29 cellular contexts compared by ENCODE assay signal in genomic region chr14:94558842-94559241, GRCh38. TPM values are rescaled to one million over a fixed set of nuclear protein-coding genes. Genes with fewer than 3 reads are reported as not detected.
"Had no signal": no experiment of that assay in that cellular context is flagged by ENCODE, and none has a peak within 500 bp of the region (broad histone marks: within the 10 kb centered on the region; RNA-seq: fewer than 3 reads in every experiment).

No MANE protein-coding gene starts in this region.

- H3K9me3 Mint-ChIP-seq: activated naive CD4-positive, alpha-beta T cell treated with anti-CD3 and anti-CD28 coated beads, Interleukin-2, amount 50 U/mL, for 24 hours; activated T-helper 1 cell treated with anti-CD3 and anti-CD28 coated beads, Interleukin-12 subunit alpha, Interleukin-12 subunit beta, Interleukin-2, Interleukin-4 antibody, amounts not matched to agents 30 ng/mL and 10 ng/mL and 1 ng/mL, durations not matched to agents 14 hours and 24 hours and 36 hours; central memory CD8-positive, alpha-beta T cell had no signal

- ATAC-seq: activated CD8-positive, alpha-beta T cell treated with anti-CD3 and anti-CD28 coated beads, Interleukin-2, amount 10 ng/mL, durations not matched to agents 7 days and 5 days; T-cell had no signal

- H3K4me1 Mint-ChIP-seq: activated naive CD4-positive, alpha-beta T cell treated with anti-CD3 and anti-CD28 coated beads, Interleukin-2, amount 50 U/mL, for 24 hours; central memory CD8-positive, alpha-beta T cell; T-cell had no signal

- H3K4me3 ChIP-seq: SK-N-MC had no signal

- H3K4me2 ChIP-seq: KMS-11 had no signal

- DNase-seq: activated CD4-positive, alpha-beta T cell treated with anti-CD3 and anti-CD28 coated beads for 4 hours; activated CD8-positive, alpha-beta T cell treated with anti-CD3 and anti-CD28 coated beads, Interleukin-2, amount 10 ng/mL, durations not matched to agents 7 days and 5 days; activated effector memory CD4-positive, alpha-beta T cell treated with Interleukin-2 at 50 U/mL for 16 hours; activated naive CD4-positive, alpha-beta T cell; activated T-cell treated with anti-CD3 and anti-CD28 coated beads, Interleukin-2, amount 50 U/mL, for 24 hours; aorta; NCI-H1092 treated with DMSO at 0.1 percent for 48 hours; NCI-H1417 treated with DMSO at 0.1 percent for 48 hours; NCI-H1694; NCI-H2029; NCI-H2107; NCI-H2171 treated with DMSO at 0.1 percent for 48 hours; NCI-H226; NCI-H526; NCI-H774; T-cell had no signal

- H3K4me3 Mint-ChIP-seq: activated CD8-positive, alpha-beta T cell treated with anti-CD3 and anti-CD28 coated beads, Interleukin-2, amount 10 ng/mL, durations not matched to agents 7 days and 5 days; activated naive CD4-positive, alpha-beta T cell treated with anti-CD3 and anti-CD28 coated beads, Interleukin-2, amount 50 U/mL, for 24 hours; activated T-cell treated with anti-CD3 and anti-CD28 coated beads, Interleukin-2, amount 50 U/mL, for 24 hours; activated T-helper 1 cell treated with anti-CD3 and anti-CD28 coated beads, Interleukin-12 subunit alpha, Interleukin-12 subunit beta, Interleukin-2, Interleukin-4 antibody, amounts not matched to agents 30 ng/mL and 10 ng/mL and 1 ng/mL, durations not matched to agents 14 hours and 24 hours and 36 hours; central memory CD8-positive, alpha-beta T cell; T-cell had no signal

- H3K36me3 Mint-ChIP-seq: activated naive CD4-positive, alpha-beta T cell treated with anti-CD3 and anti-CD28 coated beads, Interleukin-2, amount 50 U/mL, for 24 hours; T-cell had no signal

- H3K9ac ChIP-seq: KMS-11 had no signal

- H3K27ac ChIP-seq: KMS-11, SK-N-MC, VCaP had no signal

- H3K27ac Mint-ChIP-seq: activated CD8-positive, alpha-beta T cell treated with anti-CD3 and anti-CD28 coated beads, Interleukin-2, amount 10 ng/mL, durations not matched to agents 7 days and 5 days; activated naive CD4-positive, alpha-beta T cell treated with anti-CD3 and anti-CD28 coated beads, Interleukin-2, amount 50 U/mL, for 24 hours; activated T-cell treated with anti-CD3 and anti-CD28 coated beads, Interleukin-2, amount 50 U/mL, for 24 hours; activated T-helper 1 cell treated with anti-CD3 and anti-CD28 coated beads, Interleukin-12 subunit alpha, Interleukin-12 subunit beta, Interleukin-2, Interleukin-4 antibody, amounts not matched to agents 30 ng/mL and 10 ng/mL and 1 ng/mL, durations not matched to agents 14 hours and 24 hours and 36 hours; T-cell had no signal

RNA-seq across cellular contexts. Expression of gene SERPINA4, which starts 2.4 kb away (rescaled TPM):
- total RNA-seq: activated CD8-positive, alpha-beta T cell treated with anti-CD3 and anti-CD28 coated beads, Interleukin-2, amount 10 ng/mL, durations not matched to agents 7 days and 5 days; activated T-helper 1 cell treated with anti-CD3 and anti-CD28 coated beads, Interleukin-12 subunit alpha, Interleukin-12 subunit beta, Interleukin-2, Interleukin-4 antibody, amounts not matched to agents 30 ng/mL and 10 ng/mL and 1 ng/mL, durations not matched to agents 14 hours and 24 hours and 36 hours; aorta; bronchial epithelial cell; MCF 10A; NCI-H460; OCI-LY7; Right ventricle myocardium inferior; RPMI7951; T-helper 2 cell treated with Interferon-gamma antibody and Interleukin-4, amounts not matched to agents 100 ng/mL and 5 ng/mL, for 36 hours had no signal
- polyA plus RNA-seq: aorta had no signal

RNA-seq across cellular contexts. Expression of gene SERPINA5, which starts 22.4 kb away (rescaled TPM):
- total RNA-seq: activated CD8-positive, alpha-beta T cell treated with anti-CD3 and anti-CD28 coated beads, Interleukin-2, amount 10 ng/mL, durations not matched to agents 7 days and 5 days; activated T-helper 1 cell treated with anti-CD3 and anti-CD28 coated beads, Interleukin-12 subunit alpha, Interleukin-12 subunit beta, Interleukin-2, Interleukin-4 antibody, amounts not matched to agents 30 ng/mL and 10 ng/mL and 1 ng/mL, durations not matched to agents 14 hours and 24 hours and 36 hours; bronchial epithelial cell; OCI-LY7; T-helper 2 cell treated with Interferon-gamma antibody and Interleukin-4, amounts not matched to agents 100 ng/mL and 5 ng/mL, for 36 hours had no signal

RNA-seq across cellular contexts. Expression of gene SERPINA12, which starts 49.6 kb away (rescaled TPM):
- total RNA-seq: activated CD8-positive, alpha-beta T cell treated with anti-CD3 and anti-CD28 coated beads, Interleukin-2, amount 10 ng/mL, durations not matched to agents 7 days and 5 days; activated T-helper 1 cell treated with anti-CD3 and anti-CD28 coated beads, Interleukin-12 subunit alpha, Interleukin-12 subunit beta, Interleukin-2, Interleukin-4 antibody, amounts not matched to agents 30 ng/mL and 10 ng/mL and 1 ng/mL, durations not matched to agents 14 hours and 24 hours and 36 hours; aorta; bronchial epithelial cell; MCF 10A; NCI-H460; OCI-LY7; Right ventricle myocardium inferior; RPMI7951; T-cell; T-helper 2 cell treated with Interferon-gamma antibody and Interleukin-4, amounts not matched to agents 100 ng/mL and 5 ng/mL, for 36 hours had no signal
- polyA plus RNA-seq: aorta had no signal

RNA-seq across cellular contexts. Expression of gene SERPINA3, which starts 53.3 kb away (rescaled TPM):
- total RNA-seq: activated CD8-positive, alpha-beta T cell treated with anti-CD3 and anti-CD28 coated beads, Interleukin-2, amount 10 ng/mL, durations not matched to agents 7 days and 5 days; activated T-helper 1 cell treated with anti-CD3 and anti-CD28 coated beads, Interleukin-12 subunit alpha, Interleukin-12 subunit beta, Interleukin-2, Interleukin-4 antibody, amounts not matched to agents 30 ng/mL and 10 ng/mL and 1 ng/mL, durations not matched to agents 14 hours and 24 hours and 36 hours; NCI-H460; OCI-LY7; T-helper 2 cell treated with Interferon-gamma antibody and Interleukin-4, amounts not matched to agents 100 ng/mL and 5 ng/mL, for 36 hours had no signal
